2 cellular contexts compared by ENCODE assay signal in genomic region chr2:28439763-28440162, GRCh38.
TF ChIP-seq lines count a peak whose summit lies in the region.

No MANE protein-coding gene starts in this region.

TF ChIP-seq in HCT116, 20 proteins besides CTCF, POLR2A, EP300 and RAD21:
- TF ChIP-seq ZFX (IDR thresholded peaks at IDR 0.05) (0 out of 2 replicates have a peak, but pooled peaks have one; percentile 18), EZH2 (IDR thresholded peaks at IDR 0.05) (no peak)

TF ChIP-seq in H1, 55 proteins besides CTCF, POLR2A, EP300 and RAD21:
- TF ChIP-seq TAF1 (IDR thresholded peaks at IDR 0.05; ENCODE audit: low read depth, low read length), result no peak
- no peak for TF ChIP-seq ATF2 (IDR thresholded peaks at IDR 0.05; ENCODE audit: low read length)
- TF ChIP-seq CHD2 (IDR thresholded peaks at IDR 0.05; ENCODE audit: low read length), result no peak
- TF ChIP-seq SP2 (IDR thresholded peaks at IDR 0.05; ENCODE audit: low read length), result no peak
- no peak for TF ChIP-seq GTF2F1 (IDR thresholded peaks at IDR 0.05; ENCODE audit: borderline replicate concordance, low read depth, low read length)
- TF ChIP-seq TAF7 (optimal IDR thresholded peaks at IDR 0.05; ENCODE audit: borderline replicate concordance, low read depth, low read length), result no peak
- TF ChIP-seq CHD7 (IDR thresholded peaks at IDR 0.05; ENCODE audit: insufficient replicate concordance, low read length), result no peak
- no peak for TF ChIP-seq RXRA (IDR thresholded peaks at IDR 0.05; ENCODE audit: insufficient read depth, low read depth, low read length)
- no peak for TF ChIP-seq TBP (IDR thresholded peaks at IDR 0.05; ENCODE audit: low read depth, low read length)
- no peak for TF ChIP-seq POLR2AphosphoS5 (IDR thresholded peaks at IDR 0.05; ENCODE audit: low read depth, low read length)
- no peak for TF ChIP-seq RBBP5 (IDR thresholded peaks at IDR 0.05; ENCODE audit: borderline replicate concordance, low read depth, low read length)
- no peak for TF ChIP-seq KDM4A (IDR thresholded peaks at IDR 0.05; ENCODE audit: low read depth, low read length, severe bottlenecking)
- no peak for TF ChIP-seq NRF1 (IDR thresholded peaks at IDR 0.05; ENCODE audit: low read depth, low read length)
- no peak for TF ChIP-seq SP4 (IDR thresholded peaks at IDR 0.05; ENCODE audit: low read length)
- TF ChIP-seq JUN (IDR thresholded peaks at IDR 0.05; ENCODE audit: low read depth, low read length), result no peak
